ENCODE assay signal across 1 cellular context in the genomic region with DNA sequence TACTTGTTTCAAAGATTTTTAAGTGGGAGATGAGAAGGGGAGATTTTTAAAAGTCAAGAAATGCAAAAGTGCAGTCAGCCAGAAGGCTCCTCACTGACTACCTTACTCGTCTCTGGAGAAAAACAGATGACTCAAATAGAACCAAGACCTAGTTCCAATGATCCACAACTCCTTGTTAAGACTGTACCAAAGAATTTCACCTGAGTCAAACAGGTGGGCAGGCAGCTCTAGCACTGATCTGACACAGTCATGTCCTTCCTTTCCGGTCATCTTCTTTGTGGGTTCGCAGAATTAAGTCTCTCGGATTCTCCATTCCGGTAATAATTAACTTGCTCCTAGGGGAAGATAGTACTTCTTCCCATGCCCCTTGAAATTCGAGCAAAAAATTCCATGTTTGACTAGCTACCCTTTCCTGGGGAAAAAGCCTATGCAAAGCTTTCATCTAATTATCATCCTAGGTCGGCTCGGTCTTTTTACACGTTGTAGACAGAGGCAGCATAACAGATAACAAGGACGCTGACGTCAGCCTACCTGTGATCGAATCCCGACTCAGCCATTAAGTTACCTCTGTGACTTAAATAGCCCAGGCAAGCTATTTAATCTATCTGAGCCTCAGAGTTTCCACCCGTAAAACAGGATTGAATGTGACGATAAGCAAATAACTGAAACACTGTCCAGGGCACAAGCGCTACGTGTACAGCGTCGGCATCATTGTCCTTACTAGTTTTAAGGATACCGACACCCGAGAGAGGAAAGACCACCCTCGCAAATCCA.
TF ChIP-seq lines count a peak whose summit lies in the region.

No MANE protein-coding gene starts in this region.

TF ChIP-seq in H1, 55 proteins besides CTCF, POLR2A, EP300 and RAD21:
- TF ChIP-seq KDM5A (IDR thresholded peaks at IDR 0.05; ENCODE audit: low read length) (0 out of 2 replicates have a peak, but pooled peaks have one; percentile 28), BRCA1 (IDR thresholded peaks at IDR 0.05; ENCODE audit: low read depth, low read length) (no peak), CREB1 (IDR thresholded peaks at IDR 0.05) (peak; percentile 29; the same call in 1 of the 2 replicates)
